ENCODE assay signal across 9 cellular contexts in the genomic region with DNA sequence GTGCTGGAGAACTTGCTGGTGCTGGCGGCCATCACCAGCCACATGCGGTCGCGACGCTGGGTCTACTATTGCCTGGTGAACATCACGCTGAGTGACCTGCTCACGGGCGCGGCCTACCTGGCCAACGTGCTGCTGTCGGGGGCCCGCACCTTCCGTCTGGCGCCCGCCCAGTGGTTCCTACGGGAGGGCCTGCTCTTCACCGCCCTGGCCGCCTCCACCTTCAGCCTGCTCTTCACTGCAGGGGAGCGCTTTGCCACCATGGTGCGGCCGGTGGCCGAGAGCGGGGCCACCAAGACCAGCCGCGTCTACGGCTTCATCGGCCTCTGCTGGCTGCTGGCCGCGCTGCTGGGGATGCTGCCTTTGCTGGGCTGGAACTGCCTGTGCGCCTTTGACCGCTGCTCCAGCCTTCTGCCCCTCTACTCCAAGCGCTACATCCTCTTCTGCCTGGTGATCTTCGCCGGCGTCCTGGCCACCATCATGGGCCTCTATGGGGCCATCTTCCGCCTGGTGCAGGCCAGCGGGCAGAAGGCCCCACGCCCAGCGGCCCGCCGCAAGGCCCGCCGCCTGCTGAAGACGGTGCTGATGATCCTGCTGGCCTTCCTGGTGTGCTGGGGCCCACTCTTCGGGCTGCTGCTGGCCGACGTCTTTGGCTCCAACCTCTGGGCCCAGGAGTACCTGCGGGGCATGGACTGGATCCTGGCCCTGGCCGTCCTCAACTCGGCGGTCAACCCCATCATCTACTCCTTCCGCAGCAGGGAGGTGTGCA. TPM values are rescaled to one million over a fixed set of nuclear protein-coding genes. Genes with fewer than 3 reads are reported as not detected.
DNase-seq lines count a peak whose midpoint lies in the region; ATAC-seq and TF ChIP-seq lines count a peak whose summit lies in the region.
"Had no signal": no experiment of that assay in that cellular context is flagged by ENCODE, and none has a peak within 500 bp of the region (broad histone marks: within the 10 kb centered on the region; RNA-seq: fewer than 3 reads in every experiment).

No MANE protein-coding gene starts in this region.

- no peaks in the 10 kb centered on the region for H3K27me3 Mint-ChIP-seq in activated naive CD8-positive, alpha-beta T cell treated with anti-CD3 and anti-CD28 coated beads, Interleukin-2, amount 50 U/mL, for 24 hours

- no peaks in the 10 kb centered on the region for H3K9me3 Mint-ChIP-seq in activated naive CD8-positive, alpha-beta T cell treated with anti-CD3 and anti-CD28 coated beads, Interleukin-2, amount 50 U/mL, for 24 hours

- peak in 1 of 2 experiments; percentile 53 for DNase-seq in HL-60 (ENCODE audit: low read depth in 1 of 2, low spot score in 1 of 2)
- peak; percentile 44 for DNase-seq in activated naive CD8-positive, alpha-beta T cell treated with anti-CD3 and anti-CD28 coated beads, Interleukin-2, amount 50 U/mL, for 24 hours
- no peak for DNase-seq in spleen
- DNase-seq in putamen (ENCODE audit: low spot score): no peak
- DNase-seq in NCI-H774 (lab: John Stamatoyannopoulos, UW): no peak
- no peak for DNase-seq in NCI-H146 treated with DMSO at 0.1 percent for 48 hours (lab: John Stamatoyannopoulos, UW; ENCODE audit: unreplicated experiment)
- DNase-seq in tibial artery: no peak
- DNase-seq: foreskin fibroblast had no signal

- peaks cover 0 to 10% (median 0%) of the 10 kb centered on the region in 8 donors for H3K9me3 ChIP-seq in spleen
- H3K9me3 ChIP-seq in tibial artery: no peaks in the 10 kb centered on the region

- TF ChIP-seq POLR2A in GM18505 (IDR thresholded peaks at IDR 0.05; ENCODE audit: borderline replicate concordance, extremely low read depth, insufficient read depth, insufficient read length): peak; percentile 54
- no peak for TF ChIP-seq POLR2A in spleen (IDR thresholded peaks at IDR 0.05)

- peak overlapping the region; percentile 95 for H3K27ac Mint-ChIP-seq in activated naive CD8-positive, alpha-beta T cell treated with anti-CD3 and anti-CD28 coated beads, Interleukin-2, amount 50 U/mL, for 24 hours

- intact Hi-C loops in spleen (cut with DNase I; ENCODE audit: low total_unique reads) (no loop called here), tibial artery (cut with DNase I; ENCODE audit: low total_unique reads) (no loop called here)

- peaks cover 0 to 31% (median 0%) of the 10 kb centered on the region in 6 donors for H3K36me3 ChIP-seq in spleen
- no peaks in the 10 kb centered on the region for H3K36me3 ChIP-seq in tibial artery

- H3K27ac ChIP-seq in HL-60 (replicated peaks): peak overlapping the region; percentile 99
- peak overlapping the region; percentile 96 to 100 (median 97) for H3K27ac ChIP-seq in spleen
- no peak overlapping the region for H3K27ac ChIP-seq in tibial artery

- peaks cover 42% of the 10 kb centered on the region for H3K4me1 Mint-ChIP-seq in activated naive CD8-positive, alpha-beta T cell treated with anti-CD3 and anti-CD28 coated beads, Interleukin-2, amount 50 U/mL, for 24 hours

- H3K4me3 ChIP-seq in HL-60 (replicated peaks; ENCODE audit: insufficient read depth, low read length): peak overlapping the region; percentile 78
- H3K4me3 ChIP-seq in spleen: peak overlapping the region; percentile 71 to 100 (median 78)
- H3K4me3 ChIP-seq in tibial artery: peak overlapping the region in 1 of 2 donors; percentile 1

- no peak for TF ChIP-seq CTCF in HL-60 (IDR thresholded peaks at IDR 0.05; ENCODE audit: insufficient read depth, low read length)
- peak in 1 of 11 experiments; percentile 1 for TF ChIP-seq CTCF in spleen (IDR thresholded peaks at IDR 0.05 in 8 of 11, conservative IDR thresholded peaks at IDR 0.05 in 3 of 11)
- no peak for TF ChIP-seq CTCF in tibial artery (IDR thresholded peaks at IDR 0.05)

- H3K27me3 ChIP-seq in HL-60 (ENCODE audit: insufficient read depth, poor library complexity, severe bottlenecking) (no peaks in the 10 kb centered on the region), spleen (replicated peaks in 1 of 7) (no peaks in the 10 kb centered on the region), tibial artery (peaks cover 0 to 7% of the 10 kb centered on the region in 2 donors)

- peak overlapping the region; percentile 92 for H3K4me3 Mint-ChIP-seq in activated naive CD8-positive, alpha-beta T cell treated with anti-CD3 and anti-CD28 coated beads, Interleukin-2, amount 50 U/mL, for 24 hours

- peaks cover 32 to 79% (median 68%) of the 10 kb centered on the region in 6 donors for H3K4me1 ChIP-seq in spleen
- no peaks in the 10 kb centered on the region for H3K4me1 ChIP-seq in tibial artery

- no peak for ATAC-seq in GM18505 (IDR thresholded peaks at IDR 0.05; ENCODE audit: unreplicated experiment)
- ATAC-seq in activated naive CD8-positive, alpha-beta T cell treated with anti-CD3 and anti-CD28 coated beads, Interleukin-2, amount 50 U/mL, for 24 hours: peak; percentile 12

- peaks cover 20% of the 10 kb centered on the region for H3K36me3 Mint-ChIP-seq in activated naive CD8-positive, alpha-beta T cell treated with anti-CD3 and anti-CD28 coated beads, Interleukin-2, amount 50 U/mL, for 24 hours (ENCODE audit: low read depth)

- WGBS in spleen, 5 donors: 13 to 36% (median 24%) methylated on average over 14 to 52 of the region's 52 CpGs

RNA-seq across cellular contexts. Expression of a gene that starts 0.6 kb away (rescaled TPM):
- total RNA-seq in spleen: 100 to 1,000 TPM in 2 of 7 donors, 10 to 100 TPM in 5; 46.3 to 171 (median 64.4) TPM
- 10 to 100 TPM; 44.7 to 68.9 (median 59.6) TPM for polyA plus RNA-seq in spleen

RNA-seq across cellular contexts. Expression of a gene that starts 6.6 kb away (rescaled TPM):
- total RNA-seq in spleen: 10 to 100 TPM; 37.8 to 59.2 (median 47.1) TPM
- 10 to 100 TPM; 41.4 to 89.5 (median 79.6) TPM for polyA plus RNA-seq in spleen

RNA-seq across cellular contexts. Expression of a gene that starts 43.3 kb away (rescaled TPM):
- 10 to 100 TPM in 6 of 7 donors, 1 to 10 TPM in 1; 9.8 to 24.9 (median 12.7) TPM for total RNA-seq in spleen
- polyA plus RNA-seq in spleen: 1 to 10 TPM; 3.8 to 7.6 (median 5.2) TPM

RNA-seq across cellular contexts. Expression of a gene that starts 45.3 kb away (rescaled TPM):
- total RNA-seq in spleen: under 1 TPM in 2 of 7 donors, not detected in 5; 0.10 to 0.19 TPM
- polyA plus RNA-seq in spleen: under 1 TPM in 1 of 3 donors, not detected in 2; 0.05 TPM

Comparison
In these comparisons a context has a peak if more than half of its experiments do, and no peak if none do; other contexts are left out.
1. H3K27ac ChIP-seq: peak in HL-60 (single experiment) and spleen (8 of 8); none in tibial artery (0 of 2).